ENCODE assay signal across 23 cellular contexts in genomic region chr3:140341817-140342403, GRCh38.
DNase-seq lines count a peak whose midpoint lies in the region; ATAC-seq and TF ChIP-seq lines count a peak whose summit lies in the region.
"Had no signal": no experiment of that assay in that cellular context is flagged by ENCODE, and none has a peak within 500 bp of the region (broad histone marks: within the 10 kb centered on the region; RNA-seq: fewer than 3 reads in every experiment).

No MANE protein-coding gene starts in this region.

- no peaks in the 10 kb centered on the region for H3K9me3 Mint-ChIP-seq in WTC11
- H3K9me3 Mint-ChIP-seq: mesothelial cell of epicardium had no signal

- ATAC-seq in WTC11 (peak; percentile 93), left colon (peak; percentile 70), GM21526 (IDR thresholded peaks at IDR 0.05; ENCODE audit: low FRiP score, unreplicated experiment) (no peak)
- ATAC-seq: activated CD8-positive, alpha-beta T cell treated with anti-CD3 and anti-CD28 coated beads, Interleukin-2, amount 10 ng/mL, durations not matched to agents 7 days and 5 days; body of pancreas; HCT116; left ventricle myocardium superior; naive thymus-derived CD8-positive, alpha-beta T cell had no signal

- H3K36me3 Mint-ChIP-seq in WTC11: peaks cover 3% of the 10 kb centered on the region; the same call in 1 of the 2 replicates
- H3K36me3 Mint-ChIP-seq: CD4-positive, alpha-beta memory T cell; mesothelial cell of epicardium; naive thymus-derived CD8-positive, alpha-beta T cell had no signal

- peaks cover 63% of the 10 kb centered on the region for H3K4me1 Mint-ChIP-seq in WTC11
- H3K4me1 Mint-ChIP-seq: CD4-positive, alpha-beta memory T cell; naive thymus-derived CD8-positive, alpha-beta T cell had no signal

- CTCF ChIA-PET in WTC11 (lab: Charles Lee): interaction anchor here (1.2 kb wide), 1 partner anchor 213 kb away, joined by 3 read pairs; no protein-coding TSS in a partner anchor

- H3K4me3 Mint-ChIP-seq in WTC11: peak overlapping the region; percentile 15; the same call in 1 of the 2 replicates
- H3K4me3 Mint-ChIP-seq: activated CD8-positive, alpha-beta T cell treated with anti-CD3 and anti-CD28 coated beads, Interleukin-2, amount 10 ng/mL, durations not matched to agents 7 days and 5 days; CD4-positive, alpha-beta memory T cell; mesothelial cell of epicardium; naive thymus-derived CD8-positive, alpha-beta T cell had no signal

- POLR2A ChIA-PET in WTC11 (lab: Charles Lee): no interaction called here

- H3K27ac Mint-ChIP-seq in WTC11: peak overlapping the region; percentile 86
- H3K27ac Mint-ChIP-seq: activated CD8-positive, alpha-beta T cell treated with anti-CD3 and anti-CD28 coated beads, Interleukin-2, amount 10 ng/mL, durations not matched to agents 7 days and 5 days; CD4-positive, alpha-beta memory T cell; mesothelial cell of epicardium; naive thymus-derived CD8-positive, alpha-beta T cell had no signal

- DNase-seq in NCI-H1694 treated with DMSO at 0.1 percent for 48 hours (lab: John Stamatoyannopoulos, UW): peak; percentile 8
- no peak for DNase-seq in NCI-H1694 (lab: John Stamatoyannopoulos, UW)
- peak; percentile 69 to 87 for DNase-seq in NCI-H2081 (lab: John Stamatoyannopoulos, UW)
- DNase-seq in WTC11 (ENCODE audit: low spot score): peak; percentile 41
- DNase-seq in left colon: no peak
- no peak for DNase-seq in NCI-H1105 (lab: John Stamatoyannopoulos, UW)
- no peak for DNase-seq in GF-D8 (lab: John Stamatoyannopoulos, UW)
- DNase-seq: activated CD8-positive, alpha-beta T cell treated with anti-CD3 and anti-CD28 coated beads, Interleukin-2, amount 10 ng/mL, durations not matched to agents 7 days and 5 days; activated gamma-delta T cell; activated T-cell treated with anti-CD3 and anti-CD28 coated beads, Interleukin-2, amount 50 U/mL, for 1 hour; body of pancreas; CD4-positive, alpha-beta memory T cell; cerebellar nuclear complex; dorsolateral prefrontal cortex; IMR-90; left ventricle myocardium superior; naive thymus-derived CD8-positive, alpha-beta T cell; NCI-H1048; NCI-H226; occipital lobe had no signal

- intact Hi-C loops in left colon (cut with DNase I, micrococcal nuclease): no loop called here

- TF ChIP-seq CTCF in WTC11 (IDR thresholded peaks at IDR 0.05): no peak

- H3K27me3 Mint-ChIP-seq in WTC11 (ENCODE audit: low read depth): peaks cover 6% of the 10 kb centered on the region
- H3K27me3 Mint-ChIP-seq: CD4-positive, alpha-beta memory T cell had no signal

TF ChIP-seq in WTC11, 78 proteins besides CTCF, POLR2A, EP300 and RAD21:
- TF ChIP-seq ZNF423 (CRISPR knock-in tag; IDR thresholded peaks at IDR 0.05) (peak; percentile 55; the same call in 1 of the 2 replicates), FOXP4 (CRISPR knock-in tag; IDR thresholded peaks at IDR 0.05) (no peak), ZNF532 (CRISPR knock-in tag; IDR thresholded peaks at IDR 0.05; ENCODE audit: borderline replicate concordance) (0 out of 2 replicates have a peak, but pooled peaks have one; percentile 23), ZSCAN18 (CRISPR knock-in tag; IDR thresholded peaks at IDR 0.05) (peak; percentile 42; the same call in 1 of the 2 replicates)

Comparison
In these comparisons a context has a peak if more than half of its experiments do, and no peak if none do; other contexts are left out.
1. DNase-seq: peak in NCI-H1694 treated with DMSO at 0.1 percent for 48 hours (single experiment), NCI-H2081 (2 of 2) and WTC11 (single experiment); none in NCI-H1694 (single experiment), left colon (0 of 2), NCI-H1105 (single experiment) and GF-D8 (single experiment).